ENCODE assay signal across 8 cellular contexts in the genomic region with DNA sequence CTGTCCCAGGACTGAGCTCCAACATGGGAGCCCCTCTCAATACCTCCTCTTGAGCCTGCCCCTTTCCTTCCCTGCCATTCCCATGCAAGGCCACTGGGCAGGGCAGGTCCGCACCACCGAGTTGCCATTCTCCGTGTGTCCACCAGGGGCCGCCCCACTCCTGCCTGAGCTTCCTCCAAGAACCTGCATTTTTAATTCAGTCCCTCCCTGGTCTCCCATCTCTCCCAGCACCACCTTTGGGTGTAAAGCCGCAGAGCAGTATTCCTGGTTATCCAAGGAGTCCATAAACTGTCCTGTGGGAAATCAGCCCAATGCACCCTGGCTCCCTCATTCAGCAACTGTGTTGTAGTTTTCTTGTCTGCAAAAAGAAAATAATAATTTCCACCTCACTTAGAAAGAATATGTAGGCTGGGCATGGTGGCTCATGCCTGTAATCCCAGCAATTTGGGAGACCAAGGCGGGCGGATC. TPM values are rescaled to one million over a fixed set of nuclear protein-coding genes. Genes with fewer than 3 reads are reported as not detected.
DNase-seq lines count a peak whose midpoint lies in the region; ATAC-seq lines count a peak whose summit lies in the region.

No MANE protein-coding gene starts in this region.

- no peaks in the 10 kb centered on the region for H3K79me1 ChIP-seq in mesendoderm (ENCODE audit: low read length)

- H3K27ac Mint-ChIP-seq in effector memory CD8-positive, alpha-beta T cell, result no peak overlapping the region

- no CpG with 5 or more reads among the region's 7 CpGs for WGBS in mesendoderm (ENCODE audit: extremely low coverage, insufficient coverage, low lambda C conversion rate)

- H3K36me3 ChIP-seq in NT2/D1 (ENCODE audit: insufficient read depth, insufficient read length, low read length) (no peaks in the 10 kb centered on the region), mesendoderm (ENCODE audit: control insufficient read depth, insufficient read depth, low read length) (no peaks in the 10 kb centered on the region)

- ATAC-seq in effector memory CD8-positive, alpha-beta T cell (replicated peaks), result peak; percentile 49
- no peak for ATAC-seq in GM19328 (IDR thresholded peaks at IDR 0.05; ENCODE audit: unreplicated experiment)

- H2BK5ac ChIP-seq in mesendoderm (ENCODE audit: low read length), result no peak overlapping the region

- no peak overlapping the region for H2AK5ac ChIP-seq in mesendoderm (ENCODE audit: low read length)

- H3K23ac ChIP-seq in mesendoderm (ENCODE audit: low read length), result no peak overlapping the region

- H3K9me3 Mint-ChIP-seq in effector memory CD8-positive, alpha-beta T cell, result no peaks in the 10 kb centered on the region

- no peak overlapping the region for H3K4me3 ChIP-seq in NT2/D1 (ENCODE audit: insufficient read length, low read depth)
- no peak overlapping the region for H3K4me3 ChIP-seq in mesendoderm (ENCODE audit: low read length)

- H3K4me1 ChIP-seq in NT2/D1 (ENCODE audit: insufficient read depth, insufficient read length), result peaks cover 10% of the 10 kb centered on the region
- no peaks in the 10 kb centered on the region for H3K4me1 ChIP-seq in mesendoderm (ENCODE audit: control insufficient read depth, low read depth, low read length)

- no peak overlapping the region for H4K8ac ChIP-seq in mesendoderm (ENCODE audit: low read depth, low read length)

- H3K18ac ChIP-seq in mesendoderm (ENCODE audit: low read length), result no peak overlapping the region

- no peak overlapping the region for H3K4ac ChIP-seq in mesendoderm (ENCODE audit: low read depth, low read length)

- H2BK120ac ChIP-seq in mesendoderm (ENCODE audit: low read depth, low read length), result no peak overlapping the region

- H3K27me3 Mint-ChIP-seq in effector memory CD8-positive, alpha-beta T cell, result no peaks in the 10 kb centered on the region

- H3K27me3 ChIP-seq in NT2/D1 (ENCODE audit: insufficient read depth, insufficient read length), result peaks cover 2% of the 10 kb centered on the region
- H3K27me3 ChIP-seq in mesendoderm (ENCODE audit: insufficient read depth, low read length, poor library complexity), result no peaks in the 10 kb centered on the region

- no peak overlapping the region for H3K56ac ChIP-seq in mesendoderm (ENCODE audit: low read length)

- no peaks in the 10 kb centered on the region for H3K79me2 ChIP-seq in mesendoderm (ENCODE audit: control insufficient read depth, insufficient read depth, low read length)

- H3K4me2 ChIP-seq in mesendoderm (ENCODE audit: low read length), result no peak overlapping the region

- H3K9ac ChIP-seq in NT2/D1 (ENCODE audit: insufficient read length, low read depth) (no peak overlapping the region), mesendoderm (ENCODE audit: low read length) (no peak overlapping the region)

- H3K9me3 ChIP-seq in NT2/D1 (ENCODE audit: insufficient read depth, low read length), result no peaks in the 10 kb centered on the region

- peak overlapping the region; percentile 46 to 62 for H3K4me3 Mint-ChIP-seq in effector memory CD8-positive, alpha-beta T cell

- H3K36me3 Mint-ChIP-seq in effector memory CD8-positive, alpha-beta T cell (ENCODE audit: insufficient read depth), result peaks cover 14% of the 10 kb centered on the region

- no peak overlapping the region for H2BK15ac ChIP-seq in mesendoderm (replicated peaks; ENCODE audit: low read depth)

- H3K4me1 Mint-ChIP-seq in effector memory CD8-positive, alpha-beta T cell (ENCODE audit: low read depth in 2 of 2), result peaks cover 18 to 33% of the 10 kb centered on the region in 2 donors

- peak; percentile 90 for DNase-seq in ELR (ENCODE audit: low read depth)
- peak; percentile 94 for DNase-seq in HuH-7 (ENCODE audit: low spot score)
- peak; percentile 87 for DNase-seq in NT2/D1 (ENCODE audit: low read depth, low spot score)
- DNase-seq in activated CD8-positive, alpha-beta memory T cell treated with anti-CD3 and anti-CD28 coated beads for 4 hours (ENCODE audit: low read depth in 2 of 2), result peak; percentile 46 to 56
- peak; percentile 72 to 79 (median 78) for DNase-seq in effector memory CD8-positive, alpha-beta T cell
- DNase-seq in mesendoderm, result peak; percentile 93
- DNase-seq in stimulated activated CD8-positive, alpha-beta memory T cell treated with anti-CD3 and anti-CD28 coated beads, Interleukin-15, amount 100 ng/mL, for 48 hours (ENCODE audit: low read depth in 2 of 2), result peak; percentile 64

- H3K27ac ChIP-seq in mesendoderm (ENCODE audit: low read depth, low read length), result no peak overlapping the region

- no peak overlapping the region for H4K5ac ChIP-seq in mesendoderm (ENCODE audit: low read length)

RNA-seq across cellular contexts. Expression of a gene that starts 15.9 kb away (rescaled TPM):
- polyA plus RNA-seq in mesendoderm (2013, experiment 1 of 2), result not detected
- polyA plus RNA-seq in mesendoderm (2013, experiment 2 of 2), result not detected

RNA-seq across cellular contexts. Expression of a gene that starts 52.2 kb away (rescaled TPM):
- 0.01 TPM for polyA plus RNA-seq in mesendoderm (2013, experiment 1 of 2)
- 0.01 TPM for polyA plus RNA-seq in mesendoderm (2013, experiment 2 of 2)
